17 cellular contexts compared by ENCODE assay signal in genomic region chr19:54458648-54459281, GRCh38. TPM values are rescaled to one million over a fixed set of nuclear protein-coding genes. Genes with fewer than 3 reads are reported as not detected.
DNase-seq lines count a peak whose midpoint lies in the region; ATAC-seq lines count a peak whose summit lies in the region.
"Had no signal": no experiment of that assay in that cellular context is flagged by ENCODE, and none has a peak within 500 bp of the region (broad histone marks: within the 10 kb centered on the region; RNA-seq: fewer than 3 reads in every experiment).

No MANE protein-coding gene starts in this region.

- no peaks in the 10 kb centered on the region for H3K27me3 ChIP-seq in naive thymus-derived CD4-positive, alpha-beta T cell (ENCODE audit: control insufficient read depth in 2 of 2, insufficient read depth in 2 of 2, low read length in 2 of 2)

- peaks cover 25% of the 10 kb centered on the region for H3K4me1 Mint-ChIP-seq in activated naive CD4-positive, alpha-beta T cell treated with anti-CD3 and anti-CD28 coated beads, Interleukin-2, amount 10 ng/mL, durations not matched to agents 7 days and 5 days
- H3K4me1 Mint-ChIP-seq in activated naive CD8-positive, alpha-beta T cell treated with anti-CD3 and anti-CD28 coated beads, Interleukin-2, amount 10 ng/mL, durations not matched to agents 7 days and 5 days: peaks cover 7% of the 10 kb centered on the region
- peaks cover 18 to 33% (median 26%) of the 10 kb centered on the region in 7 donors for H3K4me1 Mint-ChIP-seq in naive thymus-derived CD4-positive, alpha-beta T cell
- peaks cover 32 to 58% of the 10 kb centered on the region in 2 donors for H3K4me1 Mint-ChIP-seq in stimulated activated naive B cell treated with anti-CD40 and anti-IgM and Interleukin-4, amounts not matched to agents 10 μg/mL and 1 μg/mL and 100 μg/mL, for 72 hours

- ATAC-seq in activated naive CD4-positive, alpha-beta T cell treated with anti-CD3 and anti-CD28 coated beads, Interleukin-2, amount 50 U/mL, for 72 hours: no peak
- ATAC-seq in activated naive CD8-positive, alpha-beta T cell treated with anti-CD3 and anti-CD28 coated beads, Interleukin-2, amount 10 ng/mL, durations not matched to agents 7 days and 5 days (ENCODE audit: low read depth): no peak
- no peak for ATAC-seq in naive thymus-derived CD4-positive, alpha-beta T cell
- ATAC-seq in stimulated activated naive B cell treated with anti-CD40 and anti-IgM and Interleukin-4, amounts not matched to agents 10 μg/mL and 1 μg/mL and 100 μg/mL, for 72 hours (replicated peaks): no peak
- no peak for ATAC-seq in HG03460 (IDR thresholded peaks at IDR 0.05; ENCODE audit: unreplicated experiment)
- ATAC-seq: Panc1 had no signal

- peaks cover 5 to 32% of the 10 kb centered on the region in 2 donors for H3K36me3 Mint-ChIP-seq in activated naive CD4-positive, alpha-beta T cell treated with anti-CD3 and anti-CD28 coated beads, Interleukin-2, amount 50 U/mL, for 72 hours
- peaks cover 48% of the 10 kb centered on the region for H3K36me3 Mint-ChIP-seq in activated naive CD4-positive, alpha-beta T cell treated with anti-CD3 and anti-CD28 coated beads, Interleukin-2, amount 10 ng/mL, durations not matched to agents 7 days and 5 days
- peaks cover 24% of the 10 kb centered on the region for H3K36me3 Mint-ChIP-seq in activated naive CD8-positive, alpha-beta T cell treated with anti-CD3 and anti-CD28 coated beads, Interleukin-2, amount 10 ng/mL, durations not matched to agents 7 days and 5 days
- peaks cover 11 to 33% (median 13%) of the 10 kb centered on the region in 5 donors for H3K36me3 Mint-ChIP-seq in naive thymus-derived CD4-positive, alpha-beta T cell
- peaks cover 39 to 64% of the 10 kb centered on the region in 2 donors for H3K36me3 Mint-ChIP-seq in stimulated activated naive B cell treated with anti-CD40 and anti-IgM and Interleukin-4, amounts not matched to agents 10 μg/mL and 1 μg/mL and 100 μg/mL, for 72 hours

- intact Hi-C loops in naive thymus-derived CD4-positive, alpha-beta T cell (cut with micrococcal nuclease): no loop called here

- POLR2A ChIA-PET in activated naive CD8-positive, alpha-beta T cell treated with anti-CD3 and anti-CD28 coated beads, Interleukin-2, amount 10 ng/mL, durations not matched to agents 7 days and 5 days (lab: Charles Lee): interaction anchor here (1.0 to 1.1 kb wide), 2 partner anchors 10 kb away, joined by 4 read pairs; partner anchors contain the start of gene LENG8
- POLR2A ChIA-PET in naive thymus-derived CD4-positive, alpha-beta T cell (lab: Charles Lee): interaction anchor here (0.9 to 5.2 kb wide), 4 partner anchors 9 to 20 kb away, joined by 3 to 67 read pairs (median 4); partner anchors contain the start of gene LENG8

- no peak overlapping the region for H3K4me3 ChIP-seq in naive thymus-derived CD4-positive, alpha-beta T cell (ENCODE audit: low read length)

- peaks cover 7 to 14% of the 10 kb centered on the region in 2 donors for H3K4me1 ChIP-seq in naive thymus-derived CD4-positive, alpha-beta T cell (ENCODE audit: control insufficient read depth in 2 of 2, insufficient read depth in 2 of 2, low read length in 2 of 2)

- no peaks in the 10 kb centered on the region for H3K9me3 ChIP-seq in naive thymus-derived CD4-positive, alpha-beta T cell (ENCODE audit: control insufficient read depth in 2 of 3, low read length in 3 of 3)

- H3K27me3 Mint-ChIP-seq in activated naive CD4-positive, alpha-beta T cell treated with anti-CD3 and anti-CD28 coated beads, Interleukin-2, amount 10 ng/mL, durations not matched to agents 7 days and 5 days: no peaks in the 10 kb centered on the region
- no peaks in the 10 kb centered on the region for H3K27me3 Mint-ChIP-seq in activated naive CD8-positive, alpha-beta T cell treated with anti-CD3 and anti-CD28 coated beads, Interleukin-2, amount 10 ng/mL, durations not matched to agents 7 days and 5 days
- H3K27me3 Mint-ChIP-seq in naive thymus-derived CD4-positive, alpha-beta T cell: no peaks in the 10 kb centered on the region
- H3K27me3 Mint-ChIP-seq in stimulated activated naive B cell treated with anti-CD40 and anti-IgM and Interleukin-4, amounts not matched to agents 10 μg/mL and 1 μg/mL and 100 μg/mL, for 72 hours: no peaks in the 10 kb centered on the region

- H3K4me3 Mint-ChIP-seq in activated naive CD4-positive, alpha-beta T cell treated with anti-CD3 and anti-CD28 coated beads, Interleukin-2, amount 10 ng/mL, durations not matched to agents 7 days and 5 days: no peak overlapping the region
- H3K4me3 Mint-ChIP-seq in activated naive CD8-positive, alpha-beta T cell treated with anti-CD3 and anti-CD28 coated beads, Interleukin-2, amount 10 ng/mL, durations not matched to agents 7 days and 5 days: no peak overlapping the region
- H3K4me3 Mint-ChIP-seq in naive thymus-derived CD4-positive, alpha-beta T cell: peak overlapping the region in 1 of 10 donors; percentile 45
- peak overlapping the region in 1 of 2 donors; percentile 51 for H3K4me3 Mint-ChIP-seq in stimulated activated naive B cell treated with anti-CD40 and anti-IgM and Interleukin-4, amounts not matched to agents 10 μg/mL and 1 μg/mL and 100 μg/mL, for 72 hours

- CTCF ChIA-PET in activated naive CD4-positive, alpha-beta T cell treated with anti-CD3 and anti-CD28 coated beads, Interleukin-2, amount 10 ng/mL, durations not matched to agents 7 days and 5 days (lab: Charles Lee): no interaction called here
- CTCF ChIA-PET in naive thymus-derived CD4-positive, alpha-beta T cell (lab: Charles Lee): no interaction called here

- no peak for DNase-seq in activated naive CD4-positive, alpha-beta T cell treated with anti-CD3 and anti-CD28 coated beads, Interleukin-2, amount 50 U/mL, for 72 hours (ENCODE audit: low spot score in 2 of 2)
- no peak for DNase-seq in activated naive CD4-positive, alpha-beta T cell treated with anti-CD3 and anti-CD28 coated beads, Interleukin-2, amount 10 ng/mL, durations not matched to agents 7 days and 5 days
- DNase-seq in activated naive CD8-positive, alpha-beta T cell treated with anti-CD3 and anti-CD28 coated beads, Interleukin-2, amount 10 ng/mL, durations not matched to agents 7 days and 5 days: no peak
- DNase-seq in naive thymus-derived CD4-positive, alpha-beta T cell: no peak
- no peak for DNase-seq in stimulated activated naive B cell treated with anti-CD40 and anti-IgM and Interleukin-4, amounts not matched to agents 10 μg/mL and 1 μg/mL and 100 μg/mL, for 72 hours
- no peak for DNase-seq in NK-92 (lab: John Stamatoyannopoulos, UW; ENCODE audit: unreplicated experiment)
- DNase-seq in NCI-H69 (lab: John Stamatoyannopoulos, UW): no peak
- DNase-seq: ACHN, activated gamma-delta T cell, EL, NCI-H1092 treated with DMSO at 0.1 percent for 48 hours, NCI-H2107, SW 1271 had no signal

- peaks cover 23 to 84% (median 48%) of the 10 kb centered on the region in 3 experiments for H3K36me3 ChIP-seq in naive thymus-derived CD4-positive, alpha-beta T cell (ENCODE audit: control insufficient read depth in 2 of 3, insufficient read depth in 3 of 3, low read length in 3 of 3)

- no peak overlapping the region for H3K27ac ChIP-seq in naive thymus-derived CD4-positive, alpha-beta T cell (ENCODE audit: low read depth, low read length)

- peak overlapping the region; percentile 55 to 63 for H3K27ac Mint-ChIP-seq in activated naive CD4-positive, alpha-beta T cell treated with anti-CD3 and anti-CD28 coated beads, Interleukin-2, amount 50 U/mL, for 72 hours
- H3K27ac Mint-ChIP-seq in activated naive CD4-positive, alpha-beta T cell treated with anti-CD3 and anti-CD28 coated beads, Interleukin-2, amount 10 ng/mL, durations not matched to agents 7 days and 5 days: no peak overlapping the region
- H3K27ac Mint-ChIP-seq in activated naive CD8-positive, alpha-beta T cell treated with anti-CD3 and anti-CD28 coated beads, Interleukin-2, amount 10 ng/mL, durations not matched to agents 7 days and 5 days: peak overlapping the region; percentile 28
- H3K27ac Mint-ChIP-seq in naive thymus-derived CD4-positive, alpha-beta T cell: peak overlapping the region in 7 of 9 donors; percentile 26 to 91 (median 65)
- peak overlapping the region; percentile 79 for H3K27ac Mint-ChIP-seq in stimulated activated naive B cell treated with anti-CD40 and anti-IgM and Interleukin-4, amounts not matched to agents 10 μg/mL and 1 μg/mL and 100 μg/mL, for 72 hours

- no peaks in the 10 kb centered on the region for H3K9me3 Mint-ChIP-seq in activated naive CD4-positive, alpha-beta T cell treated with anti-CD3 and anti-CD28 coated beads, Interleukin-2, amount 50 U/mL, for 72 hours
- no peaks in the 10 kb centered on the region for H3K9me3 Mint-ChIP-seq in activated naive CD4-positive, alpha-beta T cell treated with anti-CD3 and anti-CD28 coated beads, Interleukin-2, amount 10 ng/mL, durations not matched to agents 7 days and 5 days
- H3K9me3 Mint-ChIP-seq in activated naive CD8-positive, alpha-beta T cell treated with anti-CD3 and anti-CD28 coated beads, Interleukin-2, amount 10 ng/mL, durations not matched to agents 7 days and 5 days: no peaks in the 10 kb centered on the region
- no peaks in the 10 kb centered on the region for H3K9me3 Mint-ChIP-seq in naive thymus-derived CD4-positive, alpha-beta T cell
- no peaks in the 10 kb centered on the region for H3K9me3 Mint-ChIP-seq in stimulated activated naive B cell treated with anti-CD40 and anti-IgM and Interleukin-4, amounts not matched to agents 10 μg/mL and 1 μg/mL and 100 μg/mL, for 72 hours

RNA-seq across cellular contexts. Expression of gene LENG9, which starts 4.8 kb away (rescaled TPM):
- 1 to 10 TPM; 2.5 to 5.8 TPM for total RNA-seq in activated naive CD4-positive, alpha-beta T cell treated with anti-CD3 and anti-CD28 coated beads, Interleukin-2, amount 50 U/mL, for 72 hours
- 1 to 10 TPM; 6.2 to 7.0 TPM for total RNA-seq in activated naive CD8-positive, alpha-beta T cell treated with anti-CD3 and anti-CD28 coated beads, Interleukin-2, amount 10 ng/mL, durations not matched to agents 7 days and 5 days
- 1 to 10 TPM; 3.5 to 6.1 (median 4.3) TPM for total RNA-seq in naive thymus-derived CD4-positive, alpha-beta T cell
- under 1 TPM; 0.09 to 0.16 TPM for polyA plus RNA-seq in naive thymus-derived CD4-positive, alpha-beta T cell

RNA-seq across cellular contexts. Expression of gene LENG8, which starts 9.8 kb away (rescaled TPM):
- total RNA-seq in activated naive CD4-positive, alpha-beta T cell treated with anti-CD3 and anti-CD28 coated beads, Interleukin-2, amount 50 U/mL, for 72 hours: 100 to 1,000 TPM; 191 to 205 TPM
- 100 to 1,000 TPM; 338 to 359 TPM for total RNA-seq in activated naive CD8-positive, alpha-beta T cell treated with anti-CD3 and anti-CD28 coated beads, Interleukin-2, amount 10 ng/mL, durations not matched to agents 7 days and 5 days
- total RNA-seq in naive thymus-derived CD4-positive, alpha-beta T cell: 100 to 1,000 TPM; 238 to 685 (median 503) TPM
- 10 to 100 TPM in 1 of 2 donors, 1 to 10 TPM in 1; 6.2 to 16.8 TPM for polyA plus RNA-seq in naive thymus-derived CD4-positive, alpha-beta T cell

RNA-seq across cellular contexts. Expression of gene CDC42EP5, which starts 14.3 kb away (rescaled TPM):
- not detected for total RNA-seq in activated naive CD4-positive, alpha-beta T cell treated with anti-CD3 and anti-CD28 coated beads, Interleukin-2, amount 50 U/mL, for 72 hours
- not detected for total RNA-seq in activated naive CD8-positive, alpha-beta T cell treated with anti-CD3 and anti-CD28 coated beads, Interleukin-2, amount 10 ng/mL, durations not matched to agents 7 days and 5 days
- not detected for total RNA-seq in naive thymus-derived CD4-positive, alpha-beta T cell
- not detected for polyA plus RNA-seq in naive thymus-derived CD4-positive, alpha-beta T cell
- total RNA-seq: mononuclear cell had no signal

RNA-seq across cellular contexts. Expression of gene TTYH1, which starts 43.5 kb away (rescaled TPM):
- under 1 TPM in 1 of 2 donors, not detected in 1; 0.37 TPM for total RNA-seq in activated naive CD4-positive, alpha-beta T cell treated with anti-CD3 and anti-CD28 coated beads, Interleukin-2, amount 50 U/mL, for 72 hours
- 1 to 10 TPM; 1.1 to 1.9 TPM for total RNA-seq in activated naive CD8-positive, alpha-beta T cell treated with anti-CD3 and anti-CD28 coated beads, Interleukin-2, amount 10 ng/mL, durations not matched to agents 7 days and 5 days
- total RNA-seq in naive thymus-derived CD4-positive, alpha-beta T cell: 1 to 10 TPM in 1 of 5 experiments, under 1 TPM in 1, not detected in 3; 0.10 to 1.8 TPM
- polyA plus RNA-seq in naive thymus-derived CD4-positive, alpha-beta T cell: under 1 TPM; 0.23 to 0.40 TPM
- total RNA-seq: pulmonary artery endothelial cell had no signal

RNA-seq across cellular contexts. Expression of gene LAIR2, which starts 43.9 kb away (rescaled TPM):
- total RNA-seq in activated naive CD4-positive, alpha-beta T cell treated with anti-CD3 and anti-CD28 coated beads, Interleukin-2, amount 50 U/mL, for 72 hours: 1 to 10 TPM; 1.7 to 8.4 TPM
- under 1 TPM in 1 of 2 experiments, not detected in 1; 0.62 TPM for total RNA-seq in activated naive CD8-positive, alpha-beta T cell treated with anti-CD3 and anti-CD28 coated beads, Interleukin-2, amount 10 ng/mL, durations not matched to agents 7 days and 5 days
- total RNA-seq in naive thymus-derived CD4-positive, alpha-beta T cell: 10 to 100 TPM in 1 of 5 experiments, 1 to 10 TPM in 2, under 1 TPM in 1, not detected in 1; 0.85 to 12.8 (median 2.2) TPM
- 1 to 10 TPM; 2.5 to 5.5 TPM for polyA plus RNA-seq in naive thymus-derived CD4-positive, alpha-beta T cell
- total RNA-seq: pulmonary artery endothelial cell had no signal
